In genomic region chr7:6382797-6383196, GRCh38 we compare ENCODE assay signal across 1 cellular context.
TF ChIP-seq lines count a peak whose summit lies in the region.

No MANE protein-coding gene starts in this region.

TF ChIP-seq in HCT116, 20 proteins besides CTCF, POLR2A, EP300 and RAD21 (continued from another document):
- no peak for TF ChIP-seq MAX (IDR thresholded peaks at IDR 0.05)
- TF ChIP-seq EZH2phosphoT487 (IDR thresholded peaks at IDR 0.05; ENCODE audit: borderline replicate concordance) = no peak
- TF ChIP-seq SP1 (IDR thresholded peaks at IDR 0.05; ENCODE audit: low read depth) = no peak
- TF ChIP-seq YY1 (IDR thresholded peaks at IDR 0.05; ENCODE audit: extremely low read depth, insufficient replicate concordance, low read depth, low read length) = no peak
- TF ChIP-seq JUND (IDR thresholded peaks at IDR 0.05) = no peak
- TF ChIP-seq FOSL1 (IDR thresholded peaks at IDR 0.05; ENCODE audit: low read depth) = no peak
- TF ChIP-seq EZH2 (IDR thresholded peaks at IDR 0.05) = no peak
- no peak for TF ChIP-seq ZNF274 (IDR thresholded peaks at IDR 0.05; ENCODE audit: low read depth, low read length)
- no peak for TF ChIP-seq EGR1 (IDR thresholded peaks at IDR 0.05; ENCODE audit: low read depth)
